In genomic region chr3:10583798-10584708, GRCh38 we compare ENCODE assay signal across 21 cellular contexts.
"Had no signal": no experiment of that assay in that cellular context is flagged by ENCODE, and none has a peak within 500 bp of the region (broad histone marks: within the 10 kb centered on the region; RNA-seq: fewer than 3 reads in every experiment).

No MANE protein-coding gene starts in this region.

- H3K36me3 ChIP-seq: adrenal gland, Peyer's patch, SJSA1 had no signal

- DNase-seq: activated CD4-positive, alpha-beta T cell treated with anti-CD3 and anti-CD28 coated beads for 48 hours; activated CD4-positive, alpha-beta T cell treated with anti-CD3 and anti-CD28 coated beads, Interleukin-2, amount 50 U/mL, for 4 hours; activated CD4-positive, CD25-positive, alpha-beta regulatory T cell treated with anti-CD3 and anti-CD28 coated beads, Interleukin-2, amount 50 U/mL, for 72 hours; activated CD8-positive, alpha-beta memory T cell treated with anti-CD3 and anti-CD28 coated beads, Interleukin-2, amount 50 U/mL, for 48 hours; activated CD8-positive, alpha-beta T cell treated with anti-CD3 and anti-CD28 coated beads, Interleukin-2, amount 10 ng/mL, durations not matched to agents 7 days and 5 days; activated naive CD4-positive, alpha-beta T cell treated with anti-CD3 and anti-CD28 coated beads, Interleukin-2, amount 50 U/mL, for 16 hours; activated naive CD8-positive, alpha-beta T cell treated with anti-CD3 and anti-CD28 coated beads, Interleukin-2, amount 10 ng/mL, durations not matched to agents 7 days and 5 days; activated T-cell treated with anti-CD3 and anti-CD28 coated beads, Interleukin-2, amount 50 U/mL, for 1 hour; adrenal gland; NCI-H1105 treated with DMSO at 0.1 percent for 48 hours; NCI-H1436 treated with DMSO at 0.1 percent for 48 hours; NCI-H187; NCI-H2081; NCI-H510A treated with DMSO at 0.1 percent for 48 hours; NCI-H69; Peyer's patch; SHP77; SW 1271 had no signal

- H3K4me3 ChIP-seq: adrenal gland, Peyer's patch, SJSA1 had no signal

- ATAC-seq: activated CD8-positive, alpha-beta T cell treated with anti-CD3 and anti-CD28 coated beads, Interleukin-2, amount 10 ng/mL, durations not matched to agents 7 days and 5 days; SK-N-SH treated with all-trans-retinoic acid at 6 μM for 48 hours; WTC11 had no signal

- H3K27me3 ChIP-seq: adrenal gland, Peyer's patch had no signal
